15 cellular contexts compared by ENCODE assay signal in the genomic region with DNA sequence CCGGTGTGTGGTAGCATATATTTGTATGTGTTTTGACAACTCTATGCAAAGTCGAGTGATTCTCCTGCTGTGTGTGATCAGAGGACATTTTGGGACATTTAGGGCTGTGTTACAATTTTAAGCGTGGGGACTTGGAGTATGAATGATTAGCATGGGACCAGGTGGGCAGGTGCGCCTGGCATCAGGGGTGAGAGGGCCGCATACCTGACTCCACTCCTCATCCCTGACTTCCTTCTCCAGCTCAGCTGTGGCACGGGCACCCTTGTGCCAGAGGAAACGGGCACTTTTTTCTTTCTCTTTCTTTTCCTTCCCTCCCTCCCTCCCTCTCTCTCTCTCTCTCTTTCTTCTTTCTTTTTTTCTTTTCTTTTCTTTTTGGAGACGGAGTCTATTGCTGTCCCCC.
"Had no signal": no experiment of that assay in that cellular context is flagged by ENCODE, and none has a peak within 500 bp of the region (broad histone marks: within the 10 kb centered on the region; RNA-seq: fewer than 3 reads in every experiment).

No MANE protein-coding gene starts in this region.

- H3K36me3 ChIP-seq: breast epithelium, left ventricle myocardium inferior, ovary, tibial nerve had no signal

- DNase-seq: activated CD8-positive, alpha-beta memory T cell treated with anti-CD3 and anti-CD28 coated beads for 24 hours; activated gamma-delta T cell; activated naive CD8-positive, alpha-beta T cell treated with anti-CD3 and anti-CD28 coated beads for 36 hours; activated T-cell treated with anti-CD3 and anti-CD28 coated beads for 4 hours; aorta; foreskin keratinocyte; islet precursor cell; left ventricle myocardium inferior; mesendoderm; nephron progenitor cell had no signal

- H3K4me3 ChIP-seq: breast epithelium, left ventricle myocardium inferior, ovary, skin epidermis, tibial nerve had no signal

- H3K27ac ChIP-seq: breast epithelium, foreskin keratinocyte, left ventricle myocardium inferior, ovary, skin epidermis, tibial nerve had no signal

- FAIRE-seq: endothelial cell of umbilical vein had no signal

- H3K27me3 ChIP-seq: foreskin keratinocyte, ovary had no signal

- H3K4me1 ChIP-seq: breast epithelium, foreskin keratinocyte, tibial nerve had no signal

- ATAC-seq: foreskin keratinocyte had no signal

- H3K9me3 ChIP-seq: breast epithelium, left ventricle myocardium inferior, ovary had no signal
